In genomic region chr14:55274760-55275159, GRCh38 we compare ENCODE assay signal across 15 cellular contexts. TPM values are rescaled to one million over a fixed set of nuclear protein-coding genes. Genes with fewer than 3 reads are reported as not detected.
A peak's percentile ranks its signal among the peaks of the same experiment; 100 is the strongest.
DNase-seq lines count a peak whose midpoint lies in the region; ATAC-seq lines count a peak whose summit lies in the region.
"Had no signal": no experiment of that assay in that cellular context is flagged by ENCODE, and none has a peak within 500 bp of the region (broad histone marks: within the 10 kb centered on the region; RNA-seq: fewer than 3 reads in every experiment).

No MANE protein-coding gene starts in this region.

- no peak for ATAC-seq in HG03342 (IDR thresholded peaks at IDR 0.05; ENCODE audit: unreplicated experiment)

- no peaks in the 10 kb centered on the region for H3K9me2 ChIP-seq in Karpas-422 (replicated peaks; ENCODE audit: insufficient read depth, low read length)

- DNase-seq in Daoy (ENCODE audit: low read depth) (peak; percentile 39), Karpas-422 (no peak), dedifferentiated amniotic fluid mesenchymal stem cell (ENCODE audit: extremely low spot score) (peak; percentile 44), myocyte (ENCODE audit: low read depth) (peak; percentile 71), NCI-H2171 treated with DMSO at 0.1 percent for 48 hours (lab: John Stamatoyannopoulos, UW) (no peak), C1 segment of cervical spinal cord (lab: John Stamatoyannopoulos, UW) (no peak), DMS114 treated with DMSO at 0.1 percent for 48 hours (lab: John Stamatoyannopoulos, UW; ENCODE audit: unreplicated experiment) (no peak)
- DNase-seq: activated CD4-positive, alpha-beta memory T cell treated with anti-CD3 and anti-CD28 coated beads, Interleukin-2, amount 10 ng/mL, durations not matched to agents 7 days and 5 days; activated naive CD8-positive, alpha-beta T cell treated with anti-CD3 and anti-CD28 coated beads, Interleukin-2, amount 10 ng/mL, durations not matched to agents 7 days and 5 days; DMS79 treated with DMSO at 0.1 percent for 48 hours; NCI-H446 treated with DMSO at 0.1 percent for 48 hours; SW 1271; thyroid gland had no signal

- H3K9ac ChIP-seq in Karpas-422 (ENCODE audit: low read length) = no peak overlapping the region

- peaks cover 5% of the 10 kb centered on the region; the same call in 1 of the 2 replicates for H3K36me3 ChIP-seq in Karpas-422 (ENCODE audit: insufficient read depth, low read length)
- H3K36me3 ChIP-seq: thyroid gland had no signal

- H3K27ac ChIP-seq in Karpas-422 (ENCODE audit: low read length) = peak overlapping the region; percentile 51; the same call in 1 of the 2 replicates
- H3K27ac ChIP-seq: epithelial cell of prostate had no signal

- H2AFZ ChIP-seq in Karpas-422 (ENCODE audit: low read length) = no peak overlapping the region

- H3K4me3 ChIP-seq in Karpas-422 (ENCODE audit: low read length) = no peak overlapping the region

- H3K4me2 ChIP-seq in Karpas-422 (ENCODE audit: low read depth, low read length, poor library complexity, severe bottlenecking) = peak overlapping the region; percentile 86

- H3K9me3 ChIP-seq in Karpas-422 (ENCODE audit: low read length) = no peaks in the 10 kb centered on the region
- H3K9me3 ChIP-seq: thyroid gland had no signal

- no peaks in the 10 kb centered on the region for H3K27me3 ChIP-seq in Karpas-422 (ENCODE audit: low read length)
- H3K27me3 ChIP-seq: thyroid gland had no signal

- H3K79me2 ChIP-seq in Karpas-422 (ENCODE audit: low read length) = peaks cover 83% of the 10 kb centered on the region

- peaks cover 70% of the 10 kb centered on the region for H3K4me1 ChIP-seq in Karpas-422 (ENCODE audit: low read length)

- peaks cover 41% of the 10 kb centered on the region for H4K20me1 ChIP-seq in Karpas-422 (ENCODE audit: insufficient read depth, low read depth, low read length)

RNA-seq across cellular contexts. Expression of gene FBXO34, which starts 3.5 kb away (rescaled TPM):
- 16.9 and 24.1 TPM in 2 replicates for total RNA-seq in Daoy (2014; rRNA removed; shearing (Covaris generic))
- total RNA-seq in Karpas-422 (2014; rRNA removed; shearing (Covaris generic); ENCODE audit: low replicate concordance) = 59.0 and 62.3 TPM in 2 replicates
- 20.9 and 30.3 TPM in 2 replicates for total RNA-seq in myocyte
- 12.3 TPM for polyA plus RNA-seq in myocyte (2012)

Comparison
In these comparisons a context has a peak if more than half of its experiments do, and no peak if none do; other contexts are left out.
1. DNase-seq: peak in Daoy (single experiment), dedifferentiated amniotic fluid mesenchymal stem cell (single experiment) and myocyte (single experiment); none in Karpas-422 (single experiment), NCI-H2171 treated with DMSO at 0.1 percent for 48 hours (single experiment), C1 segment of cervical spinal cord (0 of 14) and DMS114 treated with DMSO at 0.1 percent for 48 hours (single experiment).